ENCODE assay signal across 1 cellular context in the genomic region with DNA sequence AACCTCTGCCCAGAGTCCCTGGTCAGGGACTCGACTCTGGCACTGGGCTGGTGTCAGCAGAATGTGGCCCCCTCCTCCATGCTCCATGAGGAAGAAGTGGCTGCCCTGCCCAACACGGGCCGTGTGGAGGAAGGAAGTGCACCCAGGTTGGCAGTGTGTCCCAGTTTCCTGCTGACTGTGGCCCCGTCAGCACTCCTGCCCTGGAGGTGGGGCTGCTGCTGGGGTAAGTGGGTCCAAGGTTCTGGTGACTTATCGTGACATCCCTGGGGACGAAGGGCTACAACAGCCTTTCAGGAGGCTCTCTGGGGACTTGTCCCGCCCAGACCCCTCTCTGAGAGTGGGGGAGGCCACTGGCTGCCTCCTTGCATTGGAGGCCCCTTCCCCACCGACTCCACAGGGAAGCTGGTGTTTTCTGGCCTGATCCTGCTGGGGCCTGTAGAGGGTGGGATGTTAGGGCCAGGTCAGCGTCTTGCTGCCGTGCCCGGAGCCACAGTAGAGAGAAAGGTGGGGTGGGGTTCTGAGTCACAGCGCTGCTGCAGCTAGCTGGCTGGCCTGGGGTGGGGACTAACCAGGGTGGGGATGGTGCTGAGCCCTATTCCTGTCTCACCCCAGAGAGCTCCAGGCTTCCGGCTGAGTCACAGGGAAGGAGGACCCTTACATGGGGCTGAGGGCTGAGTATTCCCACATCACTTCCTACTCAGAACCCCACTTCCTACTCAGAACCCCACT.
TF ChIP-seq lines count a peak whose summit lies in the region.

No MANE protein-coding gene starts in this region.

TF ChIP-seq in A549, 52 proteins besides CTCF, POLR2A, EP300 and RAD21 (continued from another document):
- TF ChIP-seq NFE2L2 (conservative IDR thresholded peaks at IDR 0.05; ENCODE audit: low read length) (0 out of 2 replicates have a peak, but pooled peaks have one; percentile 14), FOSL2 (IDR thresholded peaks at IDR 0.05) (0 out of 2 replicates have a peak, but pooled peaks have one; percentile 5), FOSL2 (CRISPR knock-in tag; IDR thresholded peaks at IDR 0.05) (peak; percentile 66), GATA3 (IDR thresholded peaks at IDR 0.05; ENCODE audit: borderline replicate concordance) (no peak), CEBPB (IDR thresholded peaks at IDR 0.05) (no peak), TFCP2L1 (CRISPR knock-in tag; IDR thresholded peaks at IDR 0.05) (no peak), EHF (CRISPR knock-in tag; IDR thresholded peaks at IDR 0.05) (no peak; the same call in 1 of the 2 replicates), MAFK (IDR thresholded peaks at IDR 0.05; ENCODE audit: partially characterized antibody) (peak; percentile 88), FOSB (CRISPR knock-in tag; IDR thresholded peaks at IDR 0.05) (no peak), RFX5 (IDR thresholded peaks at IDR 0.05) (no peak), CHD2 (IDR thresholded peaks at IDR 0.05; ENCODE audit: low read length, partially characterized antibody) (no peak), RNF2 (IDR thresholded peaks at IDR 0.05; ENCODE audit: borderline replicate concordance, low read depth) (no peak), HOXA7 (CRISPR knock-in tag; IDR thresholded peaks at IDR 0.05) (peak; percentile 13; the same call in 1 of the 2 replicates), HDAC2 (IDR thresholded peaks at IDR 0.05) (no peak), MYC (IDR thresholded peaks at IDR 0.05; ENCODE audit: borderline replicate concordance, low read length) (no peak), JUN (IDR thresholded peaks at IDR 0.05) (peak in 1 of 2 experiments; percentile 53; a peak in 3 of 5 replicates), ZSCAN20 (CRISPR knock-in tag; IDR thresholded peaks at IDR 0.05) (no peak)
- TF ChIP-seq, protein P1, sequence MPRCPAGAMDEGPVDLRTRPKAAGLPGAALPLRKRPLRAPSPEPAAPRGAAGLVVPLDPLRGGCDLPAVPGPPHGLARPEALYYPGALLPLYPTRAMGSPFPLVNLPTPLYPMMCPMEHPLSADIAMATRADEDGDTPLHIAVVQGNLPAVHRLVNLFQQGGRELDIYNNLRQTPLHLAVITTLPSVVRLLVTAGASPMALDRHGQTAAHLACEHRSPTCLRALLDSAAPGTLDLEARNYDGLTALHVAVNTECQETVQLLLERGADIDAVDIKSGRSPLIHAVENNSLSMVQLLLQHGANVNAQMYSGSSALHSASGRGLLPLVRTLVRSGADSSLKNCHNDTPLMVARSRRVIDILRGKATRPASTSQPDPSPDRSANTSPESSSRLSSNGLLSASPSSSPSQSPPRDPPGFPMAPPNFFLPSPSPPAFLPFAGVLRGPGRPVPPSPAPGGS (IDR thresholded peaks at IDR 0.05), result no peak
- TF ChIP-seq, protein P2, sequence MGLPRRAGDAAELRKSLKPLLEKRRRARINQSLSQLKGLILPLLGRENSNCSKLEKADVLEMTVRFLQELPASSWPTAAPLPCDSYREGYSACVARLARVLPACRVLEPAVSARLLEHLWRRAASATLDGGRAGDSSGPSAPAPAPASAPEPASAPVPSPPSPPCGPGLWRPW (IDR thresholded peaks at IDR 0.05), result no peak
- TF ChIP-seq, protein P3, sequence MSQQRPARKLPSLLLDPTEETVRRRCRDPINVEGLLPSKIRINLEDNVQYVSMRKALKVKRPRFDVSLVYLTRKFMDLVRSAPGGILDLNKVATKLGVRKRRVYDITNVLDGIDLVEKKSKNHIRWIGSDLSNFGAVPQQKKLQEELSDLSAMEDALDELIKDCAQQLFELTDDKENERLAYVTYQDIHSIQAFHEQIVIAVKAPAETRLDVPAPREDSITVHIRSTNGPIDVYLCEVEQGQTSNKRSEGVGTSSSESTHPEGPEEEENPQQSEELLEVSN (IDR thresholded peaks at IDR 0.05; ENCODE audit: borderline replicate concordance, low read depth), result no peak
- TF ChIP-seq, protein P4, sequence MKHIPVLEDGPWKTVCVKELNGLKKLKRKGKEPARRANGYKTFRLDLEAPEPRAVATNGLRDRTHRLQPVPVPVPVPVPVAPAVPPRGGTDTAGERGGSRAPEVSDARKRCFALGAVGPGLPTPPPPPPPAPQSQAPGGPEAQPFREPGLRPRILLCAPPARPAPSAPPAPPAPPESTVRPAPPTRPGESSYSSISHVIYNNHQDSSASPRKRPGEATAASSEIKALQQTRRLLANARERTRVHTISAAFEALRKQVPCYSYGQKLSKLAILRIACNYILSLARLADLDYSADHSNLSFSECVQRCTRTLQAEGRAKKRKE (CRISPR knock-in tag; IDR thresholded peaks at IDR 0.05; ENCODE audit: low read depth), result no peak
- TF ChIP-seq, protein P5, sequence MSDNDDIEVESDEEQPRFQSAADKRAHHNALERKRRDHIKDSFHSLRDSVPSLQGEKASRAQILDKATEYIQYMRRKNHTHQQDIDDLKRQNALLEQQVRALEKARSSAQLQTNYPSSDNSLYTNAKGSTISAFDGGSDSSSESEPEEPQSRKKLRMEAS (IDR thresholded peaks at IDR 0.05), result peak; percentile 19; the same call in 1 of the 2 replicates
- TF ChIP-seq, protein P6, sequence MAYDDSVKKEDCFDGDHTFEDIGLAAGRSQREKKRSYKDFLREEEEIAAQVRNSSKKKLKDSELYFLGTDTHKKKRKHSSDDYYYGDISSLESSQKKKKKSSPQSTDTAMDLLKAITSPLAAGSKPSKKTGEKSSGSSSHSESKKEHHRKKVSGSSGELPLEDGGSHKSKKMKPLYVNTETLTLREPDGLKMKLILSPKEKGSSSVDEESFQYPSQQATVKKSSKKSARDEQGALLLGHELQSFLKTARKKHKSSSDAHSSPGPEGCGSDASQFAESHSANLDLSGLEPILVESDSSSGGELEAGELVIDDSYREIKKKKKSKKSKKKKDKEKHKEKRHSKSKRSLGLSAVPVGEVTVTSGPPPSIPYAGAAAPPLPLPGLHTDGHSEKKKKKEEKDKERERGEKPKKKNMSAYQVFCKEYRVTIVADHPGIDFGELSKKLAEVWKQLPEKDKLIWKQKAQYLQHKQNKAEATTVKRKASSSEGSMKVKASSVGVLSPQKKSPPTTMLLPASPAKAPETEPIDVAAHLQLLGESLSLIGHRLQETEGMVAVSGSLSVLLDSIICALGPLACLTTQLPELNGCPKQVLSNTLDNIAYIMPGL (CRISPR knock-in tag; IDR thresholded peaks at IDR 0.05; ENCODE audit: borderline replicate concordance), result no peak
